11 cellular contexts compared by ENCODE assay signal in the genomic region with DNA sequence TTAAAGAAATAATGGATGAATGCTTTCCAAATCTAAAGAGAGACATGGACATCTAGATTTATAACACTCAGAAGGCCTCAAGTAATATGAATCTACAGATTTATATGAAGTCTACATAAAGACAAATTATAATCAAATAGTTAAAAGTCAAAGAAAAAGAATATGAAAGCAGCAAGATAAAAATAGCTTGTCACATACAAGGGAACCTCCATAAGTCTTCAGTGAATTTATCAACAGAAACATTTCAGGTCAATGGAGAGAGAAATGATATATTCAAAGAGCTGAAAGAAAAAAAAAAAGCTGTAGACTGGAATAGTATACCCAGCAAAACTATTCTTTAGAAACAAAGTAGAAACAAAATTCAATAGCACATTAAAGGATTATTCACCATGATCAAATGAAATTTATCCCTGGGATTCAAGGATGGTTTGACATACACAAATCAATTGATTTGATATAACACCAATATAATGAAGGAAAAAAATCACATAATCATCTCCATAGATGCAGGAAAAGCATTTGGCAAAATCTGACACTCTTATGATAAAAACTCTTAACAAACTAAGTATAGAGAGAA.
"Had no signal": no experiment of that assay in that cellular context is flagged by ENCODE, and none has a peak within 500 bp of the region (broad histone marks: within the 10 kb centered on the region; RNA-seq: fewer than 3 reads in every experiment).

No MANE protein-coding gene starts in this region.

- H3K9me3 ChIP-seq: HAP-1 had no signal

- H3K4me3 ChIP-seq: GM23248, GM23338, HAP-1 had no signal

- H3K36me3 ChIP-seq: HAP-1 had no signal

- DNase-seq: GM23248, GOT3, H7, H9, HCEC 1CT, HFFc6 had no signal

- H3K9ac ChIP-seq: GM23248 had no signal

- FAIRE-seq: H1, H54 had no signal

- H3K4me2 ChIP-seq: GM23338 had no signal

- ATAC-seq: GM23338, HCT116 had no signal

- H3K27ac ChIP-seq: GM23248 had no signal

- H2AFZ ChIP-seq: GM23248, GM23338 had no signal
